8 cellular contexts compared by ENCODE assay signal in the genomic region with DNA sequence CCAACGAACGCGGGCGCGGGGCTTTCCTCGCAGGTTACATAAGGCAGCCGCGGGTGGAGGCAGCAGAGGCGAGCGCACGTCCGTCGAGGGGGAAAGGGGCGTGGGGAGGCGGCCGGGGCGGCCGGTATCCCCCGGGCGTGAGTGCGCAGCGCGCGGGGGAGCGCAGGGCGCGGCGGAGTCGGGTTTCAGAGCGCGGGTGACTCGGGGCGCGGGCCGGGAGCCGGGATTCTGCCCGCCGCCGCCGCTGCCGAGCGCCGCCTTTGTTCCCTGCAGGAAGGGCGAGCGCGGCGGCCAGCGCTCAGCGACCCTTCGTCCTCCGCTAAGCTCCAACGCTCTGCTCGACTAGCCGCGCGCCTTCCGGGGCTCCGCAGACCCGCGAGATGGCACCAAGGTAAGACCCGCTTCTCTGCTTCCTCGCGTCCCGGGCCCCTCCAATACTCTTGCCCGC. TPM values are rescaled to one million over a fixed set of nuclear protein-coding genes. Genes with fewer than 3 reads are reported as not detected.
DNase-seq lines count a peak whose midpoint lies in the region; ATAC-seq and TF ChIP-seq lines count a peak whose summit lies in the region.

A gene (plus strand): TSS at position 226 of the 448 bp plus-strand sequence. CDS start 155 bp downstream, at position 381.

- CTCF ChIA-PET in Calu3 (lab: Charles Lee): no interaction called here

- H3K4me3 Mint-ChIP-seq in Calu3 (ENCODE audit: low read depth, unreplicated experiment): peak within 1 kb of the TSS; percentile 61

- peaks cover 63% of the 10 kb centered on the region for H3K27me3 Mint-ChIP-seq in Calu3 (ENCODE audit: unreplicated experiment)

- H3K9me3 Mint-ChIP-seq in Calu3 (ENCODE audit: low read depth, unreplicated experiment): no peaks in the 10 kb centered on the region

- H3K27me3 ChIP-seq in Peyer's patch (peaks cover 0 to 6% of the 10 kb centered on the region in 2 donors), ovary (no peaks in the 10 kb centered on the region)

- H3K27ac Mint-ChIP-seq in Calu3 (ENCODE audit: unreplicated experiment): no peak within 1 kb of the TSS

- no peak for TF ChIP-seq CTCF in Calu3 (IDR thresholded peaks at IDR 0.05; ENCODE audit: unreplicated experiment)
- TF ChIP-seq CTCF in Peyer's patch (IDR thresholded peaks at IDR 0.05): no peak
- TF ChIP-seq CTCF in fibroblast of the aortic adventitia (IDR thresholded peaks at IDR 0.05; ENCODE audit: insufficient read depth, low read length): no peak
- TF ChIP-seq CTCF in ovary (IDR thresholded peaks at IDR 0.05): no peak
- no peak for TF ChIP-seq CTCF in GM10266 (IDR thresholded peaks at IDR 0.05; ENCODE audit: control insufficient read depth, insufficient read depth, low read depth, missing control alignments)

- H3K36me3 ChIP-seq in Peyer's patch (no peaks in the 10 kb centered on the region), ovary (no peaks in the 10 kb centered on the region)

- no peak for TF ChIP-seq POLR2A in Peyer's patch (IDR thresholded peaks at IDR 0.05)
- TF ChIP-seq POLR2A in ovary (IDR thresholded peaks at IDR 0.05): peak; percentile 18

- H3K9me3 ChIP-seq in Peyer's patch: no peaks in the 10 kb centered on the region
- no peaks in the 10 kb centered on the region for H3K9me3 ChIP-seq in ovary

- H3K4me3 ChIP-seq in Peyer's patch: peak within 1 kb of the TSS; percentile 18 to 61 (median 33)
- H3K4me3 ChIP-seq in fibroblast of the aortic adventitia (ENCODE audit: low read depth, low read length): peak within 1 kb of the TSS; percentile 52
- peak within 1 kb of the TSS; percentile 63 for H3K4me3 ChIP-seq in ovary

- H3K36me3 Mint-ChIP-seq in Calu3 (ENCODE audit: insufficient read depth, unreplicated experiment): no peaks in the 10 kb centered on the region

- no peak for DNase-seq in Calu3
- no peak for DNase-seq in Peyer's patch
- no peak for DNase-seq in fibroblast of the aortic adventitia (ENCODE audit: low read depth)
- peak; percentile 64 to 84 (median 74) for DNase-seq in ovary
- no peak for DNase-seq in GM10266 (ENCODE audit: extremely low spot score)

- no peaks in the 10 kb centered on the region for H3K4me1 Mint-ChIP-seq in Calu3 (ENCODE audit: low read depth, unreplicated experiment)

- peaks cover 0 to 8% (median 0%) of the 10 kb centered on the region in 4 donors for H3K4me1 ChIP-seq in Peyer's patch
- H3K4me1 ChIP-seq in ovary (ENCODE audit: insufficient read depth): peaks cover 3% of the 10 kb centered on the region

- no TSS peak for BruUV-seq in Calu3 (replicated peaks; lab: Mats Ljungman, UMichigan)

- ATAC-seq in HG03159 (IDR thresholded peaks at IDR 0.05; ENCODE audit: unreplicated experiment): no peak
- no peak for ATAC-seq in GM19328 (IDR thresholded peaks at IDR 0.05; ENCODE audit: unreplicated experiment)
- ATAC-seq in GM21390 (IDR thresholded peaks at IDR 0.05; ENCODE audit: unreplicated experiment): no peak

- H3K27ac ChIP-seq in Peyer's patch: peak within 1 kb of the TSS in 3 of 4 donors; percentile 42 to 84 (median 52)
- peak within 1 kb of the TSS; percentile 16 to 58 for H3K27ac ChIP-seq in ovary

- WGBS in ovary, 3 donors: 1% methylated on average over 59 to 65 of the region's 65 CpGs

- intact Hi-C loops in Calu3 (cut with micrococcal nuclease; ENCODE audit: unreplicated experiment): no loop called here
- intact Hi-C loops in ovary (cut with DNase I): no loop called here

- TF ChIP-seq EP300 in ovary (IDR thresholded peaks at IDR 0.05): no peak

RNA-seq across cellular contexts. Expression of the gene that starts here (rescaled TPM):
- not detected in 2 replicates for total RNA-seq in Calu3 (2022)
- 10 to 100 TPM in 1 of 4 donors, 1 to 10 TPM in 3; 1.4 to 16.5 (median 5.6) TPM for total RNA-seq in Peyer's patch
- total RNA-seq in fibroblast of the aortic adventitia (ENCODE audit: low replicate concordance): 25.1 and 25.3 TPM in 2 replicates
- 100 to 1,000 TPM in 1 of 7 donors, 10 to 100 TPM in 6; 12.8 to 195 (median 49.5) TPM for total RNA-seq in ovary
- polyA plus RNA-seq in ovary: 10 to 100 TPM; 28.9 to 48.6 TPM

Comparison
In these comparisons a context has a peak if more than half of its experiments do, and no peak if none do; other contexts are left out.
1. DNase-seq: peak in ovary (5 of 5); none in Calu3 (single experiment), Peyer's patch (0 of 3), fibroblast of the aortic adventitia (single experiment) and GM10266 (single experiment).
2. Peak in every context shown above with its lines, with median percentiles within 50 percentile points of each other: H3K4me3 ChIP-seq.